In genomic region chr15:67070150-67070549, GRCh38 we compare ENCODE assay signal across 14 cellular contexts. TPM values are rescaled to one million over a fixed set of nuclear protein-coding genes. Genes with fewer than 3 reads are reported as not detected.
DNase-seq lines count a peak whose midpoint lies in the region; ATAC-seq and TF ChIP-seq lines count a peak whose summit lies in the region.
"Had no signal": no experiment of that assay in that cellular context is flagged by ENCODE, and none has a peak within 500 bp of the region (broad histone marks: within the 10 kb centered on the region; RNA-seq: fewer than 3 reads in every experiment).

No MANE protein-coding gene starts in this region.

- H2AFZ ChIP-seq in neural progenitor cell (replicated peaks), result no peak overlapping the region

- peaks cover 39% of the 10 kb centered on the region for H3F3A ChIP-seq in neural progenitor cell (ENCODE audit: low read depth)

- POLR2A ChIA-PET in activated CD4-positive, alpha-beta memory T cell treated with anti-CD3 and anti-CD28 coated beads, Interleukin-2, amount 10 ng/mL, durations not matched to agents 7 days and 5 days (lab: Charles Lee), result interaction anchor here (0.9 to 16.8 kb wide), 6 partner anchors 12 to 184 kb away, joined by 3 to 489 read pairs (median 12); no protein-coding TSS in a partner anchor
- POLR2A ChIA-PET in activated CD4-positive, alpha-beta memory T cell treated with anti-CD3 and anti-CD28 coated beads for 36 hours (lab: Charles Lee), result interaction anchor here (0.7 to 6.0 kb wide), 4 partner anchors 12 to 31 kb away, joined by 3 to 54 read pairs (median 10); no protein-coding TSS in a partner anchor

- H4K20me1 ChIP-seq in neural progenitor cell (ENCODE audit: low read depth), result peaks cover 39% of the 10 kb centered on the region

- DNase-seq in activated CD4-positive, alpha-beta memory T cell treated with anti-CD3 and anti-CD28 coated beads, Interleukin-2, amount 10 ng/mL, durations not matched to agents 7 days and 5 days, result no peak
- no peak for DNase-seq in activated CD4-positive, alpha-beta memory T cell treated with anti-CD3 and anti-CD28 coated beads for 36 hours
- no peak for DNase-seq in central memory CD8-positive, alpha-beta T cell (ENCODE audit: low spot score in 2 of 2)
- DNase-seq in neural progenitor cell (ENCODE audit: low spot score), result no peak
- DNase-seq in BE2C, result no peak
- DNase-seq in transverse colon, result no peak
- no peak for DNase-seq in NCI-H2171 (lab: John Stamatoyannopoulos, UW)
- DNase-seq: activated T-cell treated with anti-CD3 and anti-CD28 coated beads, Interleukin-2, amount 50 U/mL, for 48 hours; hypothalamus; NCI-H1048; NCI-H446 treated with DMSO at 0.1 percent for 48 hours; stimulated activated CD4-positive, alpha-beta T cell treated with anti-CD3 and anti-CD28 coated beads, Interleukin-2, amount 100 ng/mL, for 24 hours had no signal

- H3K9ac ChIP-seq in HUES48 (ENCODE audit: low read depth, low read length) (no peak overlapping the region), neural progenitor cell (no peak overlapping the region)

- intact Hi-C loops in activated CD4-positive, alpha-beta memory T cell treated with anti-CD3 and anti-CD28 coated beads for 36 hours (cut with micrococcal nuclease), result no loop called here
- intact Hi-C loops in transverse colon (cut with DNase I; ENCODE audit: low total_unique reads), result no loop called here

- H3K9me3 Mint-ChIP-seq in activated CD4-positive, alpha-beta memory T cell treated with anti-CD3 and anti-CD28 coated beads, Interleukin-2, amount 10 ng/mL, durations not matched to agents 7 days and 5 days, result no peaks in the 10 kb centered on the region
- no peaks in the 10 kb centered on the region for H3K9me3 Mint-ChIP-seq in activated CD4-positive, alpha-beta memory T cell treated with anti-CD3 and anti-CD28 coated beads for 36 hours
- H3K9me3 Mint-ChIP-seq in central memory CD8-positive, alpha-beta T cell, result no peaks in the 10 kb centered on the region
- H3K9me3 Mint-ChIP-seq in neural progenitor cell, result no peaks in the 10 kb centered on the region

- no peak for ATAC-seq in central memory CD8-positive, alpha-beta T cell (replicated peaks; ENCODE audit: extremely low read depth, poor library complexity, severe bottlenecking)

- peak overlapping the region; percentile 11 for H3K4me2 ChIP-seq in neural progenitor cell

- no peaks in the 10 kb centered on the region for H3K27me3 Mint-ChIP-seq in activated CD4-positive, alpha-beta memory T cell treated with anti-CD3 and anti-CD28 coated beads, Interleukin-2, amount 10 ng/mL, durations not matched to agents 7 days and 5 days
- no peaks in the 10 kb centered on the region for H3K27me3 Mint-ChIP-seq in activated CD4-positive, alpha-beta memory T cell treated with anti-CD3 and anti-CD28 coated beads for 36 hours
- no peaks in the 10 kb centered on the region for H3K27me3 Mint-ChIP-seq in central memory CD8-positive, alpha-beta T cell
- H3K27me3 Mint-ChIP-seq in neural progenitor cell (ENCODE audit: insufficient read depth, low read depth), result peaks cover 9% of the 10 kb centered on the region

- H3K27ac Mint-ChIP-seq in activated CD4-positive, alpha-beta memory T cell treated with anti-CD3 and anti-CD28 coated beads, Interleukin-2, amount 10 ng/mL, durations not matched to agents 7 days and 5 days, result peak overlapping the region; percentile 3
- no peak overlapping the region for H3K27ac Mint-ChIP-seq in activated CD4-positive, alpha-beta memory T cell treated with anti-CD3 and anti-CD28 coated beads for 36 hours
- no peak overlapping the region for H3K27ac Mint-ChIP-seq in central memory CD8-positive, alpha-beta T cell (ENCODE audit: low read depth)
- peak overlapping the region; percentile 2 for H3K27ac Mint-ChIP-seq in neural progenitor cell

- H3K4me3 ChIP-seq in HUES48 (ENCODE audit: low read depth, low read length) (no peak overlapping the region), neural progenitor cell (no peak overlapping the region), BE2C (ENCODE audit: low read depth, low read length) (no peak overlapping the region), transverse colon (no peak overlapping the region)
- H3K4me3 ChIP-seq: lung had no signal

- H3K36me3 ChIP-seq in HUES48 (ENCODE audit: control insufficient read depth, insufficient read depth, low read length) (no peaks in the 10 kb centered on the region), neural progenitor cell (no peaks in the 10 kb centered on the region), BE2C (no peaks in the 10 kb centered on the region; the same call in 1 of the 2 replicates), transverse colon (no peaks in the 10 kb centered on the region)

- H3K4me3 Mint-ChIP-seq in activated CD4-positive, alpha-beta memory T cell treated with anti-CD3 and anti-CD28 coated beads, Interleukin-2, amount 10 ng/mL, durations not matched to agents 7 days and 5 days, result peak overlapping the region; percentile 98
- H3K4me3 Mint-ChIP-seq in activated CD4-positive, alpha-beta memory T cell treated with anti-CD3 and anti-CD28 coated beads for 36 hours, result no peak overlapping the region
- H3K4me3 Mint-ChIP-seq in central memory CD8-positive, alpha-beta T cell, result peak overlapping the region; percentile 89
- peak overlapping the region; percentile 99 for H3K4me3 Mint-ChIP-seq in neural progenitor cell

- H3K9me3 ChIP-seq in HUES48 (ENCODE audit: control insufficient read depth, insufficient read depth, low read length), result no peaks in the 10 kb centered on the region
- no peaks in the 10 kb centered on the region for H3K9me3 ChIP-seq in neural progenitor cell (ENCODE audit: low read depth)
- no peaks in the 10 kb centered on the region for H3K9me3 ChIP-seq in BE2C
- no peaks in the 10 kb centered on the region for H3K9me3 ChIP-seq in transverse colon

- 50 to 80% methylated on average over 1 to 5 of the region's 5 CpGs for WGBS in transverse colon (ENCODE audit: low coverage in 1 of 2), 2 donors

- CTCF ChIA-PET in activated CD4-positive, alpha-beta memory T cell treated with anti-CD3 and anti-CD28 coated beads, Interleukin-2, amount 10 ng/mL, durations not matched to agents 7 days and 5 days (lab: Charles Lee), result interaction anchor here (6.2 kb wide), 1 partner anchor 12 kb away, joined by 51 read pairs; no protein-coding TSS in a partner anchor
- CTCF ChIA-PET in activated CD4-positive, alpha-beta memory T cell treated with anti-CD3 and anti-CD28 coated beads for 36 hours (lab: Charles Lee), result interaction anchor here (1.0 to 8.7 kb wide), 6 partner anchors 9 to 363 kb away, joined by 3 to 69 read pairs (median 4); no protein-coding TSS in a partner anchor

- no peak for TF ChIP-seq EP300 in transverse colon (IDR thresholded peaks at IDR 0.05; ENCODE audit: low read depth)

- peak overlapping the region; percentile 27 for H3K27ac ChIP-seq in HUES48 (ENCODE audit: low read depth, low read length)
- H3K27ac ChIP-seq in neural progenitor cell, result no peak overlapping the region
- no peak overlapping the region for H3K27ac ChIP-seq in transverse colon

- H3K4me1 ChIP-seq in HUES48 (ENCODE audit: control insufficient read depth, insufficient read depth, low read length) (peaks cover 36% of the 10 kb centered on the region), neural progenitor cell (peaks cover 45% of the 10 kb centered on the region), BE2C (no peaks in the 10 kb centered on the region), transverse colon (peaks cover 32 to 67% (median 42%) of the 10 kb centered on the region in 4 donors)

- H3K27me3 ChIP-seq in HUES48 (ENCODE audit: control insufficient read depth, insufficient read depth, low read length) (peaks cover 17% of the 10 kb centered on the region), neural progenitor cell (no peaks in the 10 kb centered on the region), BE2C (no peaks in the 10 kb centered on the region), transverse colon (no peaks in the 10 kb centered on the region)

- no peak for TF ChIP-seq CTCF in neural progenitor cell (IDR thresholded peaks at IDR 0.05)
- no peak for TF ChIP-seq CTCF in BE2C (IDR thresholded peaks at IDR 0.05; ENCODE audit: low read depth, low read length)
- no peak for TF ChIP-seq CTCF in transverse colon (IDR thresholded peaks at IDR 0.05)

- peaks cover 80% of the 10 kb centered on the region for H3K36me3 Mint-ChIP-seq in activated CD4-positive, alpha-beta memory T cell treated with anti-CD3 and anti-CD28 coated beads, Interleukin-2, amount 10 ng/mL, durations not matched to agents 7 days and 5 days (ENCODE audit: low read depth)
- H3K36me3 Mint-ChIP-seq in activated CD4-positive, alpha-beta memory T cell treated with anti-CD3 and anti-CD28 coated beads for 36 hours, result peaks cover 22% of the 10 kb centered on the region
- peaks cover 15% of the 10 kb centered on the region for H3K36me3 Mint-ChIP-seq in central memory CD8-positive, alpha-beta T cell (ENCODE audit: insufficient read depth)
- H3K36me3 Mint-ChIP-seq in neural progenitor cell, result peaks cover 23% of the 10 kb centered on the region

- H3K4me1 Mint-ChIP-seq in activated CD4-positive, alpha-beta memory T cell treated with anti-CD3 and anti-CD28 coated beads, Interleukin-2, amount 10 ng/mL, durations not matched to agents 7 days and 5 days, result peaks cover 66% of the 10 kb centered on the region
- peaks cover 68% of the 10 kb centered on the region for H3K4me1 Mint-ChIP-seq in activated CD4-positive, alpha-beta memory T cell treated with anti-CD3 and anti-CD28 coated beads for 36 hours (ENCODE audit: low read depth)
- peaks cover 70% of the 10 kb centered on the region for H3K4me1 Mint-ChIP-seq in central memory CD8-positive, alpha-beta T cell
- peaks cover 53% of the 10 kb centered on the region for H3K4me1 Mint-ChIP-seq in neural progenitor cell

- in situ Hi-C loops in transverse colon (cut with MboI; ENCODE audit: low pct_ligation_motif_present in 1 of 4, low pct_unique_long_range_greater_than_20kb in 1 of 4, low sequenced_read_pairs in 3 of 4), result no loop called here

- no peak for TF ChIP-seq POLR2A in transverse colon (IDR thresholded peaks at IDR 0.05)

- peaks cover 87% of the 10 kb centered on the region for H3K79me2 ChIP-seq in neural progenitor cell (ENCODE audit: low read depth)

RNA-seq across cellular contexts. Expression of gene SMAD3, which starts 4.7 kb away (rescaled TPM):
- total RNA-seq in activated CD4-positive, alpha-beta memory T cell treated with anti-CD3 and anti-CD28 coated beads, Interleukin-2, amount 10 ng/mL, durations not matched to agents 7 days and 5 days, result 100 to 1,000 TPM; 145 to 148 TPM
- 10 to 100 TPM; 50.2 to 50.5 TPM for total RNA-seq in activated CD4-positive, alpha-beta memory T cell treated with anti-CD3 and anti-CD28 coated beads for 36 hours
- total RNA-seq in neural progenitor cell (ENCODE audit: low replicate concordance) (12.5 and 14.3 TPM in 2 replicates), transverse colon (10 to 100 TPM; 30.9 to 65.1 (median 57.0) TPM)
- polyA plus RNA-seq in BE2C (2012; ENCODE audit: insufficient read depth, insufficient read length, low read depth), result 2.1 TPM

Comparison
In these comparisons a context has a peak if more than half of its experiments do, and no peak if none do; other contexts are left out.
1. H3K27ac Mint-ChIP-seq: peak in activated CD4-positive, alpha-beta memory T cell treated with anti-CD3 and anti-CD28 coated beads, Interleukin-2, amount 10 ng/mL, durations not matched to agents 7 days and 5 days (single experiment) and neural progenitor cell (single experiment); none in activated CD4-positive, alpha-beta memory T cell treated with anti-CD3 and anti-CD28 coated beads for 36 hours (single experiment) and central memory CD8-positive, alpha-beta T cell (single experiment).